Comparison of ENCODE assay signal across 8 cellular contexts in the genomic region with DNA sequence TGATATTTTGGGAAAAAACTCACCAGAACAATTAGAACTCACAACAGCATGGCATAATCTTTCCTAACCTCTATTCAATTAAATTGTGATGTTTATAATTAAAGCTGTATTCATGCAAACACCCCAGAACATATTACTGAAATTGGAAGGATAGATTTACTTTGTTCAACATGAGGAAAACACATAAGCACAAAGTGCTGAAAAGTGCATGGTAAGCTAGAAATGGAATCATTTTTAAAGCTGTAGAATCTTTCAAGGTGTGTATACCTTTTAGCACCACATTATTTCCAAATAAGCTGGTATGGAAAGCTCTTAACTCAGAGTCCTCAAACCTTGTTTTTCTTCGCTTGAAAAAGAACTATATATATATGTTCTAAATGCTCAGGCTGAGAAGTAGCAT.
"Had no signal": no experiment of that assay in that cellular context is flagged by ENCODE, and none has a peak within 500 bp of the region (broad histone marks: within the 10 kb centered on the region; RNA-seq: fewer than 3 reads in every experiment).

No MANE protein-coding gene starts in this region.

- FAIRE-seq: HTR-8/SVneo, K562 had no signal

- H3K27ac Mint-ChIP-seq: IgD-negative memory B cell had no signal

- H3K9me3 Mint-ChIP-seq: IgD-negative memory B cell had no signal

- H3K27ac ChIP-seq: HL-60, KMS-11 had no signal

- ATAC-seq: K562 had no signal

- H3K4me2 ChIP-seq: KMS-11 had no signal

- DNase-seq: Karpas-422, KBM-7, KG1 had no signal

- H3K4me3 ChIP-seq: K562 had no signal

- H3K9ac ChIP-seq: KMS-11 had no signal

- H3K4me3 Mint-ChIP-seq: IgD-negative memory B cell had no signal
